ENCODE assay signal across 18 cellular contexts in the genomic region with DNA sequence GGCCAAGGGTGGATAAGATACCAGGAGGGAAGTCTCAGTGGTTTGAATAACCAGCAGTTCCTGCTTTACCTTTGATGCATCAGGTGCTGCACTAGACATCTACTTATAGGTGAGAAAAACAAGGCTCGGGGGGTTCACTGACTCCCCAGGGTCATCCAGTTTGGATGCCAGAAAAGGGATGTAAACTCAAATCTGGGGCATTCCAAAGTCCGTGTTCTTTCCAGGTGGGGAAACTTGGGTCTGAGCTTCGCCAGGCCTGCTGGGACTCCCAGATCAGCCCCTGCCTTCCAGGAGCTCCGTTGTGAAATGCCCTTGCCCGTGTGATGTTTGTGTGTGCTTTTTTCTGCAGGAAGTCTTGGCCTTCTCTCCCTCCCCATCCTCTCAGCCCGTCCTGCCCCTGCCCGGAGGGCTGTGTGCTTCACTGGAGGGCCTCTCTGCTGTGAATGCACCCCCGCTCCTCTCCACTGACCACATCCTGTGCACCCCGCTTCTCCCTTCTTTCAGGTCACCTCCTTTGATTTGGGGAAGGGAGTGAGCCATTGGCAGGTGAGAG. TPM values are rescaled to one million over a fixed set of nuclear protein-coding genes. Genes with fewer than 3 reads are reported as not detected.
DNase-seq lines count a peak whose midpoint lies in the region; ATAC-seq, FAIRE-seq and TF ChIP-seq lines count a peak whose summit lies in the region.
"Had no signal": no experiment of that assay in that cellular context is flagged by ENCODE, and none has a peak within 500 bp of the region (broad histone marks: within the 10 kb centered on the region; RNA-seq: fewer than 3 reads in every experiment).

No MANE protein-coding gene starts in this region.

- no peak overlapping the region for H3K27ac Mint-ChIP-seq in CD8-positive, alpha-beta T cell
- H3K27ac Mint-ChIP-seq: CD4-positive, alpha-beta T cell; stimulated activated naive CD8-positive, alpha-beta T cell treated with anti-CD3 and anti-CD28 coated beads, Interleukin-15, Interleukin-2, amounts not matched to agents 100 ng/mL and 50 ng/mL, for 24 hours had no signal

- no peaks in the 10 kb centered on the region for H3K9me3 Mint-ChIP-seq in CD8-positive, alpha-beta T cell
- H3K9me3 Mint-ChIP-seq: CD4-positive, alpha-beta T cell; stimulated activated naive CD8-positive, alpha-beta T cell treated with anti-CD3 and anti-CD28 coated beads, Interleukin-15, Interleukin-2, amounts not matched to agents 100 ng/mL and 50 ng/mL, for 24 hours; T-cell had no signal

- H3K9me3 ChIP-seq in mammary epithelial cell (replicated peaks; ENCODE audit: insufficient read depth, low read length) = no peaks in the 10 kb centered on the region
- no peaks in the 10 kb centered on the region for H3K9me3 ChIP-seq in liver (ENCODE audit: control insufficient read depth in 4 of 4, low read length in 3 of 4)
- peaks cover 0 to 3% (median 0%) of the 10 kb centered on the region in 5 donors for H3K9me3 ChIP-seq in subcutaneous abdominal adipose tissue (ENCODE audit: control insufficient read depth in 5 of 5, low read length in 5 of 5)
- no peaks in the 10 kb centered on the region for H3K9me3 ChIP-seq in CD8-positive, alpha-beta T cell (ENCODE audit: low read length)

- intact Hi-C loops in mammary epithelial cell (cut with micrococcal nuclease) = no loop called here
- intact Hi-C loops in CD8-positive, alpha-beta T cell (cut with DNase I, micrococcal nuclease) = no loop called here

- H3K4me3 ChIP-seq in mammary epithelial cell (replicated peaks in 1 of 3; ENCODE audit: insufficient read depth in 1 of 3, low read depth in 2 of 3, low read length in 3 of 3) (no peak overlapping the region), liver (ENCODE audit: low read depth in 1 of 3, low read length in 3 of 3) (no peak overlapping the region), subcutaneous abdominal adipose tissue (ENCODE audit: low read depth in 1 of 5, low read length in 5 of 5) (no peak overlapping the region)
- H3K4me3 ChIP-seq in CD8-positive, alpha-beta T cell (ENCODE audit: low read depth, low read length) = no peak overlapping the region

- POLR2A ChIA-PET in RWPE1 (lab: Yijun Ruan, JAX; ENCODE audit: low non-redundant PET) = no interaction called here
- POLR2A ChIA-PET in CD8-positive, alpha-beta T cell (lab: Charles Lee) = no interaction called here

- H3K27ac ChIP-seq in RWPE1 (peak overlapping the region; percentile 58), mammary epithelial cell (ENCODE audit: insufficient read depth, low read depth, low read length) (peak overlapping the region; percentile 81), liver (ENCODE audit: low read depth in 1 of 2, low read length in 2 of 2) (peak overlapping the region; percentile 66 to 84), subcutaneous abdominal adipose tissue (ENCODE audit: low read depth, low read length) (peak overlapping the region; percentile 32)
- H3K27ac ChIP-seq in CD8-positive, alpha-beta T cell (ENCODE audit: low read depth, low read length) = no peak overlapping the region
- H3K27ac ChIP-seq: parathyroid adenoma had no signal

- dilution Hi-C loops in mammary epithelial cell (cut with HindIII; ENCODE audit: low sequenced_read_pairs) = no loop called here

- H2AFZ ChIP-seq in mammary epithelial cell (ENCODE audit: low read depth, low read length) = peak overlapping the region; percentile 62
- H2AFZ ChIP-seq: parathyroid adenoma had no signal

- H3K79me2 ChIP-seq in mammary epithelial cell (ENCODE audit: insufficient read depth, low read length) = peaks cover 33% of the 10 kb centered on the region

- H3K27me3 Mint-ChIP-seq in CD8-positive, alpha-beta T cell (ENCODE audit: low read depth) = peaks cover 27% of the 10 kb centered on the region

- whole genome bisulfite sequencing in mammary epithelial cell (ENCODE audit: low coverage, missing lambda C conversion rate) = 8% methylated on average over 9 of the region's 9 CpGs
- WGBS in liver = 36% methylated on average over 9 of the region's 9 CpGs

- TF ChIP-seq CTCF in RWPE1 (conservative IDR thresholded peaks at IDR 0.05; ENCODE audit: low read depth) = no peak
- no peak for TF ChIP-seq CTCF in mammary epithelial cell (conservative IDR thresholded peaks at IDR 0.05 in 1 of 2, IDR thresholded peaks at IDR 0.05 in 1 of 2; ENCODE audit: extremely low read depth in 1 of 2, insufficient read depth in 1 of 2, low read depth in 1 of 2, low read length in 2 of 2)
- no peak for TF ChIP-seq CTCF in liver (IDR thresholded peaks at IDR 0.05; ENCODE audit: low read depth, low read length, missing input control)
- no peak for TF ChIP-seq CTCF in CD8-positive, alpha-beta T cell (IDR thresholded peaks at IDR 0.05)

- no TSS peak for BruUV-seq in mammary epithelial cell (replicated peaks; lab: Mats Ljungman, UMichigan)

- H3K36me3 ChIP-seq in mammary epithelial cell (ENCODE audit: insufficient read depth, low read length) = no peaks in the 10 kb centered on the region
- peaks cover 0 to 3% (median 0%) of the 10 kb centered on the region in 4 donors for H3K36me3 ChIP-seq in liver (ENCODE audit: control insufficient read depth in 4 of 4, insufficient read depth in 3 of 4, low read depth in 1 of 4, low read length in 3 of 4)
- H3K36me3 ChIP-seq in subcutaneous abdominal adipose tissue (ENCODE audit: control insufficient read depth in 5 of 5, insufficient read depth in 5 of 5, low read length in 5 of 5) = peaks cover 0 to 4% (median 0%) of the 10 kb centered on the region in 5 donors
- no peaks in the 10 kb centered on the region for H3K36me3 ChIP-seq in CD8-positive, alpha-beta T cell (ENCODE audit: insufficient read depth, low read length)

- in situ Hi-C loops in mammary epithelial cell (cut with MboI; ENCODE audit: low sequenced_read_pairs in 2 of 2) = no loop called here

- FAIRE-seq in GM19239 (lab: Jason Lieb, UNC) = no peak
- FAIRE-seq: G401.6, GM18507 had no signal

- CTCF ChIA-PET in RWPE1 (lab: Yijun Ruan, JAX) = interaction anchor here (0.6 kb wide), 1 partner anchor 155 kb away, joined by 3 read pairs; no protein-coding TSS in a partner anchor
- CTCF ChIA-PET in mammary epithelial cell (lab: Charles Lee; ENCODE audit: low non-redundant PET) = interaction anchor here (0.6 kb wide), 1 partner anchor 78 kb away, joined by 4 read pairs; no protein-coding TSS in a partner anchor
- CTCF ChIA-PET in CD8-positive, alpha-beta T cell (lab: Charles Lee) = interaction anchor here (1.4 kb wide), 1 partner anchor 684 kb away, joined by 3 read pairs; no protein-coding TSS in a partner anchor

- peak overlapping the region; percentile 71 for H3K4me2 ChIP-seq in mammary epithelial cell (ENCODE audit: insufficient read depth, low read depth, low read length)

- peaks cover 16% of the 10 kb centered on the region for H3K4me1 Mint-ChIP-seq in CD8-positive, alpha-beta T cell (ENCODE audit: low read depth)

- peak in 1 of 2 donors; percentile 8 for TF ChIP-seq RAD21 in liver (IDR thresholded peaks at IDR 0.05)

- H3K4me3 Mint-ChIP-seq in CD8-positive, alpha-beta T cell = no peak overlapping the region
- H3K4me3 Mint-ChIP-seq: CD4-positive, alpha-beta T cell; stimulated activated naive CD8-positive, alpha-beta T cell treated with anti-CD3 and anti-CD28 coated beads, Interleukin-15, Interleukin-2, amounts not matched to agents 100 ng/mL and 50 ng/mL, for 24 hours; T-cell had no signal

- H4K20me1 ChIP-seq in mammary epithelial cell (ENCODE audit: insufficient read depth, low read length) = no peaks in the 10 kb centered on the region

- peak overlapping the region; percentile 64 for H3K9ac ChIP-seq in mammary epithelial cell (ENCODE audit: insufficient read depth, low read length)
- H3K9ac ChIP-seq in liver (ENCODE audit: low read depth in 1 of 2, low read length in 2 of 2) = no peak overlapping the region
- H3K9ac ChIP-seq in subcutaneous abdominal adipose tissue (ENCODE audit: low read length in 5 of 5) = no peak overlapping the region
- H3K9ac ChIP-seq: parathyroid adenoma had no signal

- H3K4me1 ChIP-seq in mammary epithelial cell (ENCODE audit: insufficient read depth, low read length) = peaks cover 87% of the 10 kb centered on the region
- H3K4me1 ChIP-seq in liver (ENCODE audit: control insufficient read depth in 4 of 4, insufficient read depth in 4 of 4, low read length in 3 of 4) = peaks cover 15 to 50% (median 37%) of the 10 kb centered on the region in 4 donors
- H3K4me1 ChIP-seq in subcutaneous abdominal adipose tissue (ENCODE audit: control insufficient read depth in 5 of 5, insufficient read depth in 5 of 5, low read length in 5 of 5) = peaks cover 10 to 74% (median 39%) of the 10 kb centered on the region in 5 donors
- H3K4me1 ChIP-seq in CD8-positive, alpha-beta T cell (ENCODE audit: insufficient read depth, low read length) = peaks cover 13% of the 10 kb centered on the region

- H3K36me3 Mint-ChIP-seq in CD8-positive, alpha-beta T cell = no peaks in the 10 kb centered on the region

- no peak for ATAC-seq in CD8-positive, alpha-beta T cell
- ATAC-seq in HG03280 (IDR thresholded peaks at IDR 0.05; ENCODE audit: unreplicated experiment) = no peak

- DNase-seq in RWPE1 (ENCODE audit: low spot score) = no peak
- peak; percentile 48 for DNase-seq in mammary epithelial cell
- DNase-seq in GM19239 (ENCODE audit: insufficient read length, low spot score) = no peak
- DNase-seq in CD8-positive, alpha-beta T cell = no peak
- no peak for DNase-seq in retina
- DNase-seq: CD4-positive, alpha-beta T cell; H7; midbrain; MM.1S; stimulated activated CD4-positive, alpha-beta T cell treated with anti-CD3 and anti-CD28 coated beads, Interleukin-4, amount 100 ng/mL, for 4 hours; T-cell had no signal

- H3K27me3 ChIP-seq in mammary epithelial cell (ENCODE audit: insufficient read depth, low read length) (no peaks in the 10 kb centered on the region), liver (ENCODE audit: control insufficient read depth in 4 of 4, insufficient read depth in 4 of 4, low read length in 3 of 4) (no peaks in the 10 kb centered on the region), subcutaneous abdominal adipose tissue (ENCODE audit: control insufficient read depth in 5 of 5, insufficient read depth in 4 of 5, low read length in 5 of 5) (no peaks in the 10 kb centered on the region)
- H3K27me3 ChIP-seq in CD8-positive, alpha-beta T cell (ENCODE audit: insufficient read depth, low read length) = peaks cover 2% of the 10 kb centered on the region

TF ChIP-seq in liver, 16 proteins besides CTCF, POLR2A, EP300 and RAD21:
- TF ChIP-seq HNF4A (conservative IDR thresholded peaks at IDR 0.05) (peak; percentile 58 to 67), FOXA1 (IDR thresholded peaks at IDR 0.05) (no peak), SP1 (IDR thresholded peaks at IDR 0.05) (peak; percentile 44), RXRA (IDR thresholded peaks at IDR 0.05) (peak in 1 of 2 donors; percentile 5)

RNA-seq across cellular contexts. Expression of gene TSPAN9, which starts 42.1 kb away (rescaled TPM):
- total RNA-seq in mammary epithelial cell (10 to 100 TPM; 29.2 to 30.3 TPM), liver (10 to 100 TPM; 29.0 to 62.9 TPM)
- polyA plus RNA-seq in mammary epithelial cell (38.7 TPM), liver (10 to 100 TPM; 17.4 to 39.3 TPM)
- polyA minus RNA-seq in mammary epithelial cell = 40.7 TPM
- total RNA-seq in CD8-positive, alpha-beta T cell = under 1 TPM; 0.14 to 0.44 TPM

Comparison
In these comparisons a context has a peak if more than half of its experiments do, and no peak if none do; other contexts are left out.
1. RNA of gene TSPAN9, which starts 42.1 kb away (total RNA-seq): 29.0 to 62.9 TPM in liver and 29.2 to 30.3 TPM in mammary epithelial cell; 0.14 to 0.44 TPM in CD8-positive, alpha-beta T cell; every median in the first group is over 10 times any median in the second.